1 cellular context compared by ENCODE assay signal in the genomic region with DNA sequence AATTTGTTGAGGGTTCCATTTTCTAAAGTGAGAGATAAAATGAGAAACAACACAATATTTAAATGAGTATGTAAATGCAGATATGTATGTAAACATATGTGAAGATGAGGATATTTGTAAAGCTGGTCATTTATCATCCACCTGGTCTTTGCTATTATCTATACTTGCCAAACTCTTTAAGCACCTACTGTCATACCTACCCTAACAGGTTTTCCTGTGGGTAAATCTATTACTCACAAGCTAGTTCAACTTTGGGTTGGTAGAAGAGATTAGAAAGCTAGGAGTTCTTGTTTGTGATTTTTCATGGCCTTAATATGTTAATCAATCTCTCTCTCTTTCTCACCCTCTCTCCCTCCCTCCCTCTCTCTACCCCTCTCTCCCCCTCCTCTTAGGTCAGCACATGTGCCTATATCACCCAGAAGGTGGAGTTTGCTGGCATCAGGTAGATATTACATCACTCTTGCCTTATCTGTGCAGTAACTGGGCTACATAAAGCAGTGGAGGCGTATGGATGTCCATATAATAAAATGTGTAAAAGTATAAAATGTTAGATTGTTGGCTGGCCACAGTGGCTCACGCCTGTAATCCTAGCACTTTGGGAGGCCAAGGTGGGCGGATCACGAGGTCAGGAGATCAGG.
TF ChIP-seq lines count a peak whose summit lies in the region.

No MANE protein-coding gene starts in this region.

TF ChIP-seq in GM12878, 131 proteins besides CTCF, POLR2A, EP300 and RAD21:
- no peak for TF ChIP-seq SMAD5 (IDR thresholded peaks at IDR 0.05; ENCODE audit: low read depth)
- no peak for TF ChIP-seq FOXK2 (IDR thresholded peaks at IDR 0.05)
